Comparison of ENCODE assay signal across 6 cellular contexts in genomic region chr1:154956557-154956956, GRCh38. TPM values are rescaled to one million over a fixed set of nuclear protein-coding genes. Genes with fewer than 3 reads are reported as not detected.
DNase-seq lines count a peak whose midpoint lies in the region; ATAC-seq and TF ChIP-seq lines count a peak whose summit lies in the region.

No MANE protein-coding gene starts in this region.

- H3K4me3 ChIP-seq in HL-60 (replicated peaks; ENCODE audit: insufficient read depth, low read length) (peak overlapping the region; percentile 51), breast epithelium (peak overlapping the region; percentile 52 to 64 (median 55)), neural cell (ENCODE audit: low read length) (peak overlapping the region; percentile 67)

- peak overlapping the region; percentile 78 for H3K27ac ChIP-seq in HL-60 (replicated peaks)
- H3K27ac ChIP-seq in breast epithelium = peak overlapping the region; percentile 69 to 76
- H3K27ac ChIP-seq in neural cell (ENCODE audit: low read length) = no peak overlapping the region

- no peak overlapping the region for H3K4me2 ChIP-seq in neural cell (ENCODE audit: low read length)

- intact Hi-C loops in breast epithelium (cut with DNase I; ENCODE audit: low total_unique reads) = loop anchor here (10.0 kb wide), 1 partner anchor 108 kb away; the partner anchor contains the start of gene EFNA4

- no peaks in the 10 kb centered on the region for H3K9me2 ChIP-seq in neural cell (ENCODE audit: insufficient read depth, low read length)

- TF ChIP-seq CTCF in HL-60 (IDR thresholded peaks at IDR 0.05; ENCODE audit: insufficient read depth, low read length) (no peak), breast epithelium (IDR thresholded peaks at IDR 0.05) (no peak), neural cell (IDR thresholded peaks at IDR 0.05; ENCODE audit: poor library complexity, severe bottlenecking) (no peak)

- H3K9me3 ChIP-seq in breast epithelium (no peaks in the 10 kb centered on the region), neural cell (ENCODE audit: low read length) (no peaks in the 10 kb centered on the region)

- H3K9ac ChIP-seq in neural cell (ENCODE audit: low read length) = no peak overlapping the region

- TF ChIP-seq EP300 in neural cell (conservative IDR thresholded peaks at IDR 0.05; ENCODE audit: poor library complexity, severe bottlenecking) = no peak

- H4K20me1 ChIP-seq in neural cell (ENCODE audit: insufficient read depth) = no peaks in the 10 kb centered on the region

- H3F3A ChIP-seq in neural cell (ENCODE audit: insufficient read depth, low read length, poor library complexity, severe bottlenecking) = peaks cover 8% of the 10 kb centered on the region

- H3K4me1 ChIP-seq in breast epithelium = peaks cover 0 to 27% of the 10 kb centered on the region in 2 donors

- DNase-seq in HL-60 (ENCODE audit: low read depth in 1 of 2, low spot score in 1 of 2) = no peak
- no peak for DNase-seq in breast epithelium (ENCODE audit: low spot score in 2 of 2)
- DNase-seq in HCEC 1CT = no peak
- DNase-seq in middle frontal gyrus (ENCODE audit: extremely low spot score, low spot score) = no peak

- no peak overlapping the region for H2AFZ ChIP-seq in neural cell (ENCODE audit: low read depth, low read length)

- peaks cover 26% of the 10 kb centered on the region for H3K79me2 ChIP-seq in neural cell (replicated peaks; ENCODE audit: insufficient read depth, low read length)

- TF ChIP-seq POLR2A in breast epithelium (IDR thresholded peaks at IDR 0.05) = no peak

- H3K36me3 ChIP-seq in breast epithelium (no peaks in the 10 kb centered on the region), neural cell (ENCODE audit: insufficient read depth, low read length) (no peaks in the 10 kb centered on the region)

- no peak for ATAC-seq in GM19467 (IDR thresholded peaks at IDR 0.05; ENCODE audit: unreplicated experiment)

- no peak for TF ChIP-seq RAD21 in neural cell (conservative IDR thresholded peaks at IDR 0.05)

- H3K27me3 ChIP-seq in HL-60 (ENCODE audit: insufficient read depth, poor library complexity, severe bottlenecking) (no peaks in the 10 kb centered on the region), breast epithelium (no peaks in the 10 kb centered on the region), neural cell (ENCODE audit: insufficient read depth, low read depth, low read length) (no peaks in the 10 kb centered on the region)

TF ChIP-seq in neural cell, 6 proteins besides CTCF, POLR2A, EP300 and RAD21:
- TF ChIP-seq EZH2 (IDR thresholded peaks at IDR 0.05; ENCODE audit: borderline replicate concordance, insufficient read depth, low read length, poor library complexity, severe bottlenecking) (no peak), SMC3 (conservative IDR thresholded peaks at IDR 0.05; ENCODE audit: poor library complexity) (no peak), MXI1 (conservative IDR thresholded peaks at IDR 0.05; ENCODE audit: poor library complexity, severe bottlenecking) (no peak), TAF1 (IDR thresholded peaks at IDR 0.05; ENCODE audit: low read depth) (no peak), POLR2AphosphoS5 (IDR thresholded peaks at IDR 0.05) (no peak), REST (IDR thresholded peaks at IDR 0.05; ENCODE audit: borderline replicate concordance) (no peak)

RNA-seq across cellular contexts. Expression of gene PBXIP1, which starts 0.7 kb away (rescaled TPM):
- total RNA-seq in breast epithelium = 100 to 1,000 TPM in 2 of 3 donors, 10 to 100 TPM in 1; 79.3 to 156 (median 105) TPM
- polyA plus RNA-seq in neural cell = 5.4 and 6.5 TPM in 2 replicates
- 3.5 and 4.1 TPM in 2 replicates for polyA minus RNA-seq in neural cell

RNA-seq across cellular contexts. Expression of gene PYGO2, which starts 5.0 kb away (rescaled TPM):
- total RNA-seq in breast epithelium = 10 to 100 TPM; 14.6 to 26.2 (median 20.3) TPM
- 13.4 and 16.6 TPM in 2 replicates for polyA plus RNA-seq in neural cell
- polyA minus RNA-seq in neural cell = 16.6 and 17.4 TPM in 2 replicates

RNA-seq across cellular contexts. Expression of gene SHC1, which starts 14.0 kb away (rescaled TPM):
- total RNA-seq in breast epithelium = 100 to 1,000 TPM in 2 of 3 donors, 10 to 100 TPM in 1; 94.4 to 177 (median 134) TPM
- 4.7 and 9.5 TPM in 2 replicates for polyA plus RNA-seq in neural cell
- 3.2 and 5.8 TPM in 2 replicates for polyA minus RNA-seq in neural cell

RNA-seq across cellular contexts. Expression of gene CKS1B, which starts 17.9 kb away (rescaled TPM):
- total RNA-seq in breast epithelium = 100 to 1,000 TPM in 1 of 3 donors, 10 to 100 TPM in 2; 44.6 to 104 (median 47.3) TPM
- 22.4 and 29.0 TPM in 2 replicates for polyA plus RNA-seq in neural cell
- 8.8 and 11.6 TPM in 2 replicates for polyA minus RNA-seq in neural cell

RNA-seq across cellular contexts. Expression of gene PMVK, which starts 20.0 kb away (rescaled TPM):
- total RNA-seq in breast epithelium = 10 to 100 TPM; 15.0 to 16.7 (median 16.4) TPM
- polyA plus RNA-seq in neural cell = 16.1 and 21.1 TPM in 2 replicates
- polyA minus RNA-seq in neural cell = 11.4 and 12.3 TPM in 2 replicates
